8 cellular contexts compared by ENCODE assay signal in the genomic region with DNA sequence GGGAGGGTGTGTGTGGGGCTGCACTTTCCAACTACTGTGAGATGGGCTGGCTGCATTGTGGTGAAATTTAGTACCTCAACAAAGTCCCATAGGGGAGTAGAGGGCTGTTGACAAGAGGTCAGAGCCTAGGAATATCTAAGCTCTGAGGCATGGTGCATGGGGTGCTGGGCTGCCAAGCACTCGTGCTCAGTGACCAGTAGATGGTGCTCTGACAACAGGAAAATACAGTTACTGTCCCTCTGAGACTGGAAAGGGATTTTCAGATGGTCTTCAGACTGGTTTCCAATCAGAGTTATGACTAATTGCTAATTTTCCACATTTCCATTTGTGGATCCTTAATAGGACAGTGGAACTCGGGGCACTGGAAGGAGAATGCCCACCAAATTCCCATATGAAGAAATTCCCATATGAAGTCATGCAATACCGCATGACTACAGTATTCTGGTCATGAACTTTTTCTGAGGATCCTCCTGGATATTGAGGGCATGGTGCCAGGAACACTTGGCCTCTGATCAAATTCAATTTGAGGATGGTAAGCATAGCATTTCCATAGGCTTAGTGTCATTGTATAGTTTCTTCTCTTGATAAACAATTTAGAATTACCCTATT. TPM values are rescaled to one million over a fixed set of nuclear protein-coding genes. Genes with fewer than 3 reads are reported as not detected.
DNase-seq lines count a peak whose midpoint lies in the region; ATAC-seq and TF ChIP-seq lines count a peak whose summit lies in the region.

No MANE protein-coding gene starts in this region.

- ATAC-seq in HG02798 (IDR thresholded peaks at IDR 0.05; ENCODE audit: poor library complexity, unreplicated experiment), result peak; percentile 47
- peak; percentile 64 for ATAC-seq in naive thymus-derived CD4-positive, alpha-beta T cell

- H3K4me3 Mint-ChIP-seq in naive thymus-derived CD4-positive, alpha-beta T cell, result no peak overlapping the region

- no peaks in the 10 kb centered on the region for H3K36me3 ChIP-seq in esophagus squamous epithelium
- no peaks in the 10 kb centered on the region for H3K36me3 ChIP-seq in naive thymus-derived CD4-positive, alpha-beta T cell (ENCODE audit: control insufficient read depth in 2 of 3, insufficient read depth in 3 of 3, low read length in 3 of 3)

- no peak overlapping the region for H3K4me3 ChIP-seq in AG10803 (ENCODE audit: low read length)
- no peak overlapping the region for H3K4me3 ChIP-seq in esophagus squamous epithelium
- H3K4me3 ChIP-seq in naive thymus-derived CD4-positive, alpha-beta T cell (ENCODE audit: low read length), result no peak overlapping the region

- CTCF ChIA-PET in naive thymus-derived CD4-positive, alpha-beta T cell (lab: Charles Lee), result interaction anchor here (0.7 to 3.2 kb wide), 7 partner anchors 10 to 918 kb away, joined by 3 to 22 read pairs (median 4); no protein-coding TSS in a partner anchor

- intact Hi-C loops in esophagus squamous epithelium (cut with DNase I), result loop anchor here (5.0 kb wide), 1 partner anchor 193 kb away; no protein-coding TSS in a partner anchor
- intact Hi-C loops in naive thymus-derived CD4-positive, alpha-beta T cell (cut with micrococcal nuclease), result loop anchor here (1.0 to 2.0 kb wide), 5 partner anchors 197 to 917 kb away; no protein-coding TSS in a partner anchor

- no peak overlapping the region for H3K27ac Mint-ChIP-seq in naive thymus-derived CD4-positive, alpha-beta T cell

- H3K4me1 Mint-ChIP-seq in naive thymus-derived CD4-positive, alpha-beta T cell, result peaks cover 9 to 16% (median 12%) of the 10 kb centered on the region in 7 donors

- H3K27me3 ChIP-seq in esophagus squamous epithelium, result peaks cover 8 to 78% (median 14%) of the 10 kb centered on the region in 4 donors
- H3K27me3 ChIP-seq in naive thymus-derived CD4-positive, alpha-beta T cell (ENCODE audit: control insufficient read depth in 2 of 2, insufficient read depth in 2 of 2, low read length in 2 of 2), result peaks cover 0 to 5% of the 10 kb centered on the region in 2 donors

- no peaks in the 10 kb centered on the region for H3K9me3 Mint-ChIP-seq in naive thymus-derived CD4-positive, alpha-beta T cell

- peaks cover 34 to 58% (median 46%) of the 10 kb centered on the region in 5 donors for H3K27me3 Mint-ChIP-seq in naive thymus-derived CD4-positive, alpha-beta T cell

- H3K36me3 Mint-ChIP-seq in naive thymus-derived CD4-positive, alpha-beta T cell, result no peaks in the 10 kb centered on the region

- TF ChIP-seq CTCF in AG10803 (conservative IDR thresholded peaks at IDR 0.05; ENCODE audit: low read length), result peak; percentile 81
- peak; percentile 82 for TF ChIP-seq CTCF in GM12872 (IDR thresholded peaks at IDR 0.05; ENCODE audit: insufficient read depth, low read depth, low read length)
- peak in 5 of 6 experiments; percentile 63 to 80 (median 67) for TF ChIP-seq CTCF in esophagus squamous epithelium (IDR thresholded peaks at IDR 0.05)

- POLR2A ChIA-PET in naive thymus-derived CD4-positive, alpha-beta T cell (lab: Charles Lee), result interaction anchor here (1.1 kb wide), 1 partner anchor 568 kb away, joined by 3 read pairs; no protein-coding TSS in a partner anchor

- no peaks in the 10 kb centered on the region for H3K9me3 ChIP-seq in esophagus squamous epithelium
- H3K9me3 ChIP-seq in naive thymus-derived CD4-positive, alpha-beta T cell (ENCODE audit: control insufficient read depth in 2 of 3, low read length in 3 of 3), result no peaks in the 10 kb centered on the region

- no peak for TF ChIP-seq POLR2A in esophagus squamous epithelium (IDR thresholded peaks at IDR 0.05)

- H3K27ac ChIP-seq in esophagus squamous epithelium, result no peak overlapping the region
- no peak overlapping the region for H3K27ac ChIP-seq in naive thymus-derived CD4-positive, alpha-beta T cell (ENCODE audit: low read depth, low read length)

- 22 to 28% methylated on average over 3 of the region's 3 CpGs for WGBS in esophagus squamous epithelium, 2 donors

- peaks cover 9 to 20% (median 12%) of the 10 kb centered on the region in 3 donors for H3K4me1 ChIP-seq in esophagus squamous epithelium
- H3K4me1 ChIP-seq in naive thymus-derived CD4-positive, alpha-beta T cell (ENCODE audit: control insufficient read depth in 2 of 2, insufficient read depth in 2 of 2, low read length in 2 of 2), result no peaks in the 10 kb centered on the region

- DNase-seq in AG10803 (ENCODE audit: low read depth) (peak; percentile 66), NCI-H187 (lab: John Stamatoyannopoulos, UW) (peak; percentile 33 to 49), UCSD-AML1 (lab: John Stamatoyannopoulos, UW; ENCODE audit: unreplicated experiment) (peak; percentile 28), esophagus squamous epithelium (lab: John Stamatoyannopoulos, UW) (no peak)
- DNase-seq in naive thymus-derived CD4-positive, alpha-beta T cell, result peak in 5 of 9 donors; percentile 25 to 40 (median 26)
- DNase-seq in stimulated activated naive CD4-positive, alpha-beta T cell treated with Interleukin-2 at 50 U/mL for 16 hours (lab: John Stamatoyannopoulos, UW), result no peak

RNA-seq across cellular contexts. Expression of gene CACNA1E, which starts 4.1 kb away (rescaled TPM):
- under 1 TPM in 2 of 4 donors, not detected in 2; 0.09 to 0.19 TPM for total RNA-seq in esophagus squamous epithelium
- under 1 TPM in 1 of 5 experiments, not detected in 4; 0.07 TPM for total RNA-seq in naive thymus-derived CD4-positive, alpha-beta T cell
- not detected for polyA plus RNA-seq in naive thymus-derived CD4-positive, alpha-beta T cell

Comparison
In these comparisons a context has a peak if more than half of its experiments do, and no peak if none do; other contexts are left out.
1. DNase-seq: peak in AG10803 (single experiment), NCI-H187 (2 of 2), UCSD-AML1 (single experiment) and naive thymus-derived CD4-positive, alpha-beta T cell (5 of 9); none in esophagus squamous epithelium (single experiment) and stimulated activated naive CD4-positive, alpha-beta T cell treated with Interleukin-2 at 50 U/mL for 16 hours (single experiment).
2. Peak in every context shown above with its lines, with median percentiles within 50 percentile points of each other: CTCF ChIP-seq.